Comparison of ENCODE assay signal across 8 cellular contexts in the genomic region with DNA sequence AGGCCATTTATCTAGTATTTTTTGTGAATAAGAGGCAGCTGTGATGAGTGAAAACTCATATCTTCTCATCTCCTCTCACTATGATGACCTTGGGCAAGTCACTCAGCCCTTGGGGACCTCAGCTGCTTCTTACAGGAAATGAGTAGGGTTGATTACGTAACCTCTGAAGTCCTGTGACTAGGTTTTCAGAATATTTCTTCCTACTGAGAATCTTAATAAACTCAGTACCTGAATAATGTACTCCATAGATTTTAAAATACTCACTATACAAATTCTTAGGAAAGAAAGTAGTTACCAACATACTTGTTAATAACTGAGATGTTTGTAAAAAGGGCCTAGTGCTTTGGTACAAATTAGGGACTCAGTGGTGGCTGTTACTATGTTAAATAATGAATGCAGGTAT.
DNase-seq lines count a peak whose midpoint lies in the region; ATAC-seq and TF ChIP-seq lines count a peak whose summit lies in the region.

No MANE protein-coding gene starts in this region.

- no peaks in the 10 kb centered on the region for H3K9me3 Mint-ChIP-seq in dendritic cell treated with granulocyte-macrophage colony-stimulating factor and Interleukin-4, amounts not matched to agents 40 ng/mL and 50 ng/mL, for 4 days
- H3K9me3 Mint-ChIP-seq in endothelial cell (ENCODE audit: unreplicated experiment): peaks cover 6% of the 10 kb centered on the region

- peak overlapping the region; percentile 9 for H3K4me3 Mint-ChIP-seq in dendritic cell treated with granulocyte-macrophage colony-stimulating factor and Interleukin-4, amounts not matched to agents 40 ng/mL and 50 ng/mL, for 4 days
- H3K4me3 Mint-ChIP-seq in endothelial cell (ENCODE audit: unreplicated experiment): no peak overlapping the region

- no peaks in the 10 kb centered on the region for H3K27me3 Mint-ChIP-seq in dendritic cell treated with granulocyte-macrophage colony-stimulating factor and Interleukin-4, amounts not matched to agents 40 ng/mL and 50 ng/mL, for 4 days
- peaks cover 5% of the 10 kb centered on the region for H3K27me3 Mint-ChIP-seq in endothelial cell (ENCODE audit: unreplicated experiment)

- DNase-seq in stimulated activated naive CD4-positive, alpha-beta T cell treated with Interleukin-2 at 50 U/mL for 16 hours (lab: John Stamatoyannopoulos, UW): peak; percentile 14
- no peak for DNase-seq in stimulated activated naive CD4-positive, alpha-beta T cell (lab: John Stamatoyannopoulos, UW)
- DNase-seq in RPMI7951 (ENCODE audit: low read depth): peak; percentile 88
- peak; percentile 55 for DNase-seq in non-pigmented ciliary epithelial cell (ENCODE audit: low read depth)
- no peak for DNase-seq in NCI-H1436 (lab: John Stamatoyannopoulos, UW)
- DNase-seq in endothelial cell (ENCODE audit: low spot score): no peak

- peak overlapping the region; percentile 91 for H3K27ac Mint-ChIP-seq in dendritic cell treated with granulocyte-macrophage colony-stimulating factor and Interleukin-4, amounts not matched to agents 40 ng/mL and 50 ng/mL, for 4 days
- H3K27ac Mint-ChIP-seq in endothelial cell (ENCODE audit: unreplicated experiment): no peak overlapping the region

- H3K4me1 Mint-ChIP-seq in dendritic cell treated with granulocyte-macrophage colony-stimulating factor and Interleukin-4, amounts not matched to agents 40 ng/mL and 50 ng/mL, for 4 days (ENCODE audit: low read depth): peaks cover 60% of the 10 kb centered on the region
- H3K4me1 Mint-ChIP-seq in endothelial cell (ENCODE audit: unreplicated experiment): peaks cover 35% of the 10 kb centered on the region

- TF ChIP-seq CTCF in endothelial cell (IDR thresholded peaks at IDR 0.05; ENCODE audit: unreplicated experiment): no peak

- peak; percentile 54 for ATAC-seq in HG03060 (IDR thresholded peaks at IDR 0.05; ENCODE audit: low read depth, unreplicated experiment)

- intact Hi-C loops in dendritic cell treated with granulocyte-macrophage colony-stimulating factor and Interleukin-4, amounts not matched to agents 40 ng/mL and 50 ng/mL, for 4 days (cut with micrococcal nuclease): no loop called here

- H3K36me3 Mint-ChIP-seq in dendritic cell treated with granulocyte-macrophage colony-stimulating factor and Interleukin-4, amounts not matched to agents 40 ng/mL and 50 ng/mL, for 4 days (ENCODE audit: low read depth): peaks cover 24% of the 10 kb centered on the region
- H3K36me3 Mint-ChIP-seq in endothelial cell (ENCODE audit: low read depth, unreplicated experiment): peaks cover 13% of the 10 kb centered on the region

Comparison
In these comparisons a context has a peak if more than half of its experiments do, and no peak if none do; other contexts are left out.
1. DNase-seq: peak in stimulated activated naive CD4-positive, alpha-beta T cell treated with Interleukin-2 at 50 U/mL for 16 hours (single experiment), RPMI7951 (single experiment) and non-pigmented ciliary epithelial cell (single experiment); none in stimulated activated naive CD4-positive, alpha-beta T cell (0 of 6), NCI-H1436 (single experiment) and endothelial cell (single experiment).